In the genomic region with DNA sequence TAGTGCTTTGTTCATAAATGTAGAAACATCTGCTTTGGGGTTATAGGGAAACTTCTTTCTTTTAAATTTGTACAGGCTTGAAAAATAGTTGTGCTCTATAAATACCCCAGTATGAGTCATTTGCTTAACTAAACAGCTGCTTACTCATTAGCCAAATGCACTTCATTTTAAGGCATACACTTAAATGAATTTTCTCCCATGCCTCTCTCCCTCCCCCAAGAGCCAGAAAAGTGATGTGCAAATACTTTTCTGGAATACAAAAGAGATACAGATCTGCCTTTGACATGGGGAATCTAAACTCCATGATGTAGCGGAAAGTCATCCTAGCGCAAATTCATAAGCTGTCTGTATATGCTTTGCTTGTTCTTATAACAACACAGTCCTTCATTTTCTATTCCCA, we compare ENCODE assay signal across 17 cellular contexts.
DNase-seq lines count a peak whose midpoint lies in the region; ATAC-seq, FAIRE-seq and TF ChIP-seq lines count a peak whose summit lies in the region.
"Had no signal": no experiment of that assay in that cellular context is flagged by ENCODE, and none has a peak within 500 bp of the region (broad histone marks: within the 10 kb centered on the region; RNA-seq: fewer than 3 reads in every experiment).

No MANE protein-coding gene starts in this region.

- DNase-seq in AG09319 (ENCODE audit: extremely low read depth, low read depth) (peak; percentile 25), HFF-Myc (ENCODE audit: extremely low read depth, low read depth) (peak; percentile 43), astrocyte (ENCODE audit: low read depth) (peak; percentile 91), hepatocyte (ENCODE audit: low spot score) (no peak), Peyer's patch (no peak), SHP77 treated with DMSO at 0.1 percent for 48 hours (lab: John Stamatoyannopoulos, UW) (no peak)
- DNase-seq in activated CD4-positive, alpha-beta T cell treated with anti-CD3 and anti-CD28 coated beads for 4 hours: no peak
- DNase-seq: activated CD4-positive, CD25-positive, alpha-beta regulatory T cell treated with anti-CD3 and anti-CD28 coated beads, Interleukin-2, amount 50 U/mL, for 72 hours; activated T-cell treated with anti-CD3 and anti-CD28 coated beads, Interleukin-2, amount 50 U/mL, for 48 hours; amniotic stem cell; left ventricle myocardium inferior; NCI-H2029; sigmoid colon had no signal

- H3K27me3 Mint-ChIP-seq in astrocyte (ENCODE audit: low read depth, unreplicated experiment): no peaks in the 10 kb centered on the region
- H3K27me3 Mint-ChIP-seq: CD4-positive, alpha-beta memory T cell had no signal

- H3K36me3 Mint-ChIP-seq in astrocyte (ENCODE audit: low read depth, unreplicated experiment): no peaks in the 10 kb centered on the region

- FAIRE-seq in astrocyte (lab: Jason Lieb, UNC): no peak
- FAIRE-seq: HepG2 had no signal

- H3K27ac Mint-ChIP-seq in astrocyte (ENCODE audit: unreplicated experiment): peak overlapping the region; percentile 9
- H3K27ac Mint-ChIP-seq: nephron had no signal

- H3K9ac ChIP-seq in astrocyte (ENCODE audit: low read length): no peak overlapping the region

- H3K36me3 ChIP-seq in astrocyte (ENCODE audit: insufficient read depth, low read length) (no peaks in the 10 kb centered on the region), hepatocyte (replicated peaks; ENCODE audit: insufficient read depth, low read depth) (no peaks in the 10 kb centered on the region), Peyer's patch (no peaks in the 10 kb centered on the region)
- H3K36me3 ChIP-seq: left ventricle myocardium inferior, sigmoid colon had no signal

- TF ChIP-seq CTCF in AG09319 (IDR thresholded peaks at IDR 0.05; ENCODE audit: low read depth, low read length) (no peak; the same call in 1 of the 2 replicates), HFF-Myc (IDR thresholded peaks at IDR 0.05; ENCODE audit: low read depth, low read length, missing control alignments) (no peak), astrocyte (IDR thresholded peaks at IDR 0.05; ENCODE audit: insufficient read depth, low read depth, low read length) (no peak), hepatocyte (IDR thresholded peaks at IDR 0.05; ENCODE audit: poor library complexity) (no peak), Peyer's patch (IDR thresholded peaks at IDR 0.05) (no peak)

- peaks cover 24% of the 10 kb centered on the region for H3K4me1 Mint-ChIP-seq in astrocyte (ENCODE audit: low read depth, unreplicated experiment)

- H3K79me2 ChIP-seq in astrocyte (ENCODE audit: insufficient read depth, low read length): no peaks in the 10 kb centered on the region
- no peaks in the 10 kb centered on the region for H3K79me2 ChIP-seq in hepatocyte

- H3K9me3 Mint-ChIP-seq in astrocyte (ENCODE audit: unreplicated experiment): no peaks in the 10 kb centered on the region
- H3K9me3 Mint-ChIP-seq: CD4-positive, alpha-beta memory T cell had no signal

- TF ChIP-seq POLR2A in Peyer's patch (IDR thresholded peaks at IDR 0.05): no peak

- no peaks in the 10 kb centered on the region for H3K9me3 ChIP-seq in astrocyte (ENCODE audit: insufficient read depth, low read depth, low read length)
- H3K9me3 ChIP-seq in hepatocyte (ENCODE audit: low read depth): no peaks in the 10 kb centered on the region
- no peaks in the 10 kb centered on the region for H3K9me3 ChIP-seq in Peyer's patch
- H3K9me3 ChIP-seq: left ventricle myocardium inferior, sigmoid colon had no signal

- no peak overlapping the region for H3K4me3 Mint-ChIP-seq in astrocyte (ENCODE audit: unreplicated experiment)
- H3K4me3 Mint-ChIP-seq: nephron had no signal

- peaks cover 33% of the 10 kb centered on the region for H3K4me1 ChIP-seq in astrocyte (ENCODE audit: insufficient read depth, low read length)
- H3K4me1 ChIP-seq in hepatocyte (ENCODE audit: insufficient read depth): peaks cover 16% of the 10 kb centered on the region
- H3K4me1 ChIP-seq in Peyer's patch: no peaks in the 10 kb centered on the region
- H3K4me1 ChIP-seq: left ventricle myocardium inferior, sigmoid colon had no signal

- no peak for ATAC-seq in HG02981 (IDR thresholded peaks at IDR 0.05; ENCODE audit: unreplicated experiment)
- ATAC-seq: HepG2 had no signal

- H3K9me2 ChIP-seq in hepatocyte (replicated peaks; ENCODE audit: insufficient read depth): no peaks in the 10 kb centered on the region

- H3K27ac ChIP-seq in astrocyte (ENCODE audit: low read depth, low read length) (peak overlapping the region; percentile 44), hepatocyte (peak overlapping the region; percentile 53), Peyer's patch (no peak overlapping the region)
- H3K27ac ChIP-seq: left ventricle myocardium inferior, sigmoid colon had no signal

- 94% methylated on average over 2 of the region's 2 CpGs for WGBS in hepatocyte (ENCODE audit: low lambda C conversion rate, missing lambda C conversion rate)

- no peaks in the 10 kb centered on the region for H3K27me3 ChIP-seq in astrocyte (ENCODE audit: insufficient read depth, low read length)
- H3K27me3 ChIP-seq in hepatocyte: no peaks in the 10 kb centered on the region
- H3K27me3 ChIP-seq in Peyer's patch: no peaks in the 10 kb centered on the region
- H3K27me3 ChIP-seq: sigmoid colon had no signal

- H3K4me2 ChIP-seq in astrocyte (ENCODE audit: low read length) (peak overlapping the region; percentile 36), hepatocyte (no peak overlapping the region)

- H2AFZ ChIP-seq in astrocyte (ENCODE audit: low read depth, low read length): no peak overlapping the region
- no peak overlapping the region for H2AFZ ChIP-seq in hepatocyte

- H4K20me1 ChIP-seq in astrocyte (ENCODE audit: insufficient read depth, low read length) (no peaks in the 10 kb centered on the region), hepatocyte (ENCODE audit: insufficient read depth, poor library complexity, severe bottlenecking) (no peaks in the 10 kb centered on the region)

- H3K4me3 ChIP-seq in HFF-Myc (replicated peaks; ENCODE audit: low read depth, low read length) (no peak overlapping the region), astrocyte (ENCODE audit: insufficient read depth, low read depth, low read length) (no peak overlapping the region), hepatocyte (no peak overlapping the region), Peyer's patch (no peak overlapping the region)
- H3K4me3 ChIP-seq: left ventricle myocardium inferior, sigmoid colon had no signal

Comparison
In these comparisons a context has a peak if more than half of its experiments do, and no peak if none do; other contexts are left out.
1. DNase-seq: peak in AG09319 (single experiment), HFF-Myc (single experiment) and astrocyte (single experiment); none in hepatocyte (single experiment), Peyer's patch (0 of 3), activated CD4-positive, alpha-beta T cell treated with anti-CD3 and anti-CD28 coated beads for 4 hours (0 of 2) and SHP77 treated with DMSO at 0.1 percent for 48 hours (single experiment).
2. H3K27ac ChIP-seq: peak in astrocyte (single experiment) and hepatocyte (single experiment); none in Peyer's patch (0 of 4).